ENCODE assay signal across 15 cellular contexts in the genomic region with DNA sequence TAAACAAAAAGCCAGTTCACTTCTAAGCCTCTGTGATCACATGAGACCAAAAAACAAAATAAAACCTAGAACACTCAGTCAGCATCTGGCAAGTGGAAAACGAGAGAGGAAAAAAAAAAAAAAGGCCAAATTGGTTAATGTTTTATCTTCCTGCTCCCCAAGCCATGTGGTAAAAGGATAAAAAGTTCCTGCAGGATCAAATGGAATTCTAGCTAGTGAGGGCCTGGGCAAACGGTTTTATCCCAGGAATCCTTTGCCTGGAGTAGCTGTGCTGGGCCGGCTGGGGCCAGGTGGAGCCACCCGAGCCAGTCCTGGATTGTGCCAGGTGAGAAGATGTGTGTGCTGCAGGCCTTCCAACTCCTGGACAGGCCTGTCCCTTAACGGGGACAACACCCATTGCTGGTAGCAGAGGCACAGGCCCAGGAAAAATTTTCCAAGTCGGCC. TPM values are rescaled to one million over a fixed set of nuclear protein-coding genes. Genes with fewer than 3 reads are reported as not detected.
DNase-seq lines count a peak whose midpoint lies in the region; FAIRE-seq and TF ChIP-seq lines count a peak whose summit lies in the region.
"Had no signal": no experiment of that assay in that cellular context is flagged by ENCODE, and none has a peak within 500 bp of the region (broad histone marks: within the 10 kb centered on the region; RNA-seq: fewer than 3 reads in every experiment).

No MANE protein-coding gene starts in this region.

- H4K5ac ChIP-seq in H1 (ENCODE audit: insufficient read length, low read depth, low read length) (no peak overlapping the region), mesendoderm (ENCODE audit: low read length) (no peak overlapping the region)

- H4K20me1 ChIP-seq in H1 (replicated peaks in 1 of 2; ENCODE audit: control insufficient read depth in 1 of 2, insufficient read depth in 2 of 2, low read length in 2 of 2) = peaks cover 0 to 2% of the 10 kb centered on the region in 2 experiments

- no peak overlapping the region for H2BK20ac ChIP-seq in H1 (ENCODE audit: low read length)

- no peaks in the 10 kb centered on the region for H3K23me2 ChIP-seq in H1 (ENCODE audit: low read depth, low read length)

- H3K4me1 ChIP-seq in H1 (replicated peaks in 1 of 4; ENCODE audit: control insufficient read depth in 3 of 4, insufficient read depth in 4 of 4, low read length in 3 of 4) (peaks cover 0 to 4% (median 2%) of the 10 kb centered on the region in 4 experiments; a peak in 4 of 7 replicates), mesendoderm (ENCODE audit: control insufficient read depth, low read depth, low read length) (peaks cover 5% of the 10 kb centered on the region), tibial artery (peaks cover 0 to 95% (median 47%) of the 10 kb centered on the region in 4 donors)

- no peak for TF ChIP-seq POLR2A in H1 (IDR thresholded peaks at IDR 0.05; ENCODE audit: control extremely low read depth in 1 of 2, low read depth in 2 of 2, low read length in 2 of 2)

- H2BK5ac ChIP-seq in H1 (ENCODE audit: low read depth, low read length) (no peak overlapping the region), mesendoderm (ENCODE audit: low read length) (no peak overlapping the region)

- H3K23ac ChIP-seq in H1 (ENCODE audit: insufficient read length) (no peak overlapping the region), mesendoderm (ENCODE audit: low read length) (no peak overlapping the region)

- no peak overlapping the region for H3K4me3 Mint-ChIP-seq in activated naive CD4-positive, alpha-beta T cell treated with anti-CD3 and anti-CD28 coated beads for 36 hours
- H3K4me3 Mint-ChIP-seq: activated CD8-positive, alpha-beta T cell treated with anti-CD3 and anti-CD28 coated beads, Interleukin-2, amount 10 ng/mL, durations not matched to agents 7 days and 5 days had no signal

- H3K36me3 ChIP-seq in H1 (ENCODE audit: control insufficient read depth in 2 of 4, insufficient read depth in 4 of 4, low read length in 3 of 4) (peaks cover 0 to 11% (median 0%) of the 10 kb centered on the region in 4 experiments; a peak in 3 of 8 replicates), mesendoderm (ENCODE audit: control insufficient read depth, insufficient read depth, low read length) (peaks cover 44% of the 10 kb centered on the region), tibial artery (peaks cover 16 to 43% (median 17%) of the 10 kb centered on the region in 3 donors)

- TF ChIP-seq CTCF in H1 (IDR thresholded peaks at IDR 0.05; ENCODE audit: control extremely low read depth in 1 of 3, insufficient read depth in 1 of 3, low read depth in 1 of 3, low read length in 3 of 3) (no peak), tibial artery (IDR thresholded peaks at IDR 0.05) (no peak)

- CTCF ChIA-PET in H1 (lab: Charles Lee; ENCODE audit: partially characterized antibody) = interaction anchor here (0.7 to 2.5 kb wide), 9 partner anchors 8 to 137 kb away, joined by 3 to 10 read pairs (median 3); partner anchors contain the start of gene SMAD6
- CTCF ChIA-PET in activated naive CD4-positive, alpha-beta T cell treated with anti-CD3 and anti-CD28 coated beads for 36 hours (lab: Charles Lee) = interaction anchor here (0.8 kb wide), 1 partner anchor 30 kb away, joined by 3 read pairs; no protein-coding TSS in a partner anchor

- H3K36me3 Mint-ChIP-seq in activated naive CD4-positive, alpha-beta T cell treated with anti-CD3 and anti-CD28 coated beads for 36 hours (ENCODE audit: low read depth) = no peaks in the 10 kb centered on the region

- H3K4me2 ChIP-seq in H1 (ENCODE audit: insufficient read depth in 1 of 2, low read depth in 2 of 2, low read length in 2 of 2) (no peak overlapping the region), mesendoderm (ENCODE audit: low read length) (no peak overlapping the region)

- no peak overlapping the region for H2BK12ac ChIP-seq in H1 (ENCODE audit: low read depth, low read length)

- H2BK15ac ChIP-seq in H1 (ENCODE audit: low read length) = no peak overlapping the region
- H2BK15ac ChIP-seq in mesendoderm (replicated peaks; ENCODE audit: low read depth) = no peak overlapping the region

- no peak overlapping the region for H2AFZ ChIP-seq in H1 (ENCODE audit: low read length)

- intact Hi-C loops in tibial artery (cut with DNase I; ENCODE audit: low total_unique reads) = no loop called here
- intact Hi-C loops in activated naive CD4-positive, alpha-beta T cell treated with anti-CD3 and anti-CD28 coated beads for 36 hours (cut with micrococcal nuclease) = no loop called here

- no peak for TF ChIP-seq EP300 in H1 (IDR thresholded peaks at IDR 0.05; ENCODE audit: borderline replicate concordance in 1 of 2, low read depth in 2 of 2, low read length in 2 of 2)

- H2AK5ac ChIP-seq in H1 (ENCODE audit: low read depth, low read length) (no peak overlapping the region), mesendoderm (ENCODE audit: low read length) (no peak overlapping the region)

- H3K9me3 ChIP-seq in H1 (ENCODE audit: insufficient read depth in 2 of 2, low read depth in 1 of 2, low read length in 1 of 2) (no peaks in the 10 kb centered on the region), tibial artery (no peaks in the 10 kb centered on the region)
- H3K9me3 ChIP-seq: SJSA1 had no signal

- DNase-seq in DMS53 (lab: John Stamatoyannopoulos, UW) (peak; percentile 28), DMS53 treated with DMSO at 0.1 percent for 48 hours (lab: John Stamatoyannopoulos, UW; ENCODE audit: unreplicated experiment) (no peak), H1 (ENCODE audit: low read depth in 1 of 2, low spot score in 2 of 2) (no peak), mesendoderm (no peak), tibial artery (no peak), substantia nigra (lab: John Stamatoyannopoulos, UW) (no peak), NCI-H748 treated with DMSO at 0.1 percent for 48 hours (lab: John Stamatoyannopoulos, UW) (no peak)
- no peak for DNase-seq in activated naive CD4-positive, alpha-beta T cell treated with anti-CD3 and anti-CD28 coated beads for 36 hours
- DNase-seq: activated CD8-positive, alpha-beta T cell treated with anti-CD3 and anti-CD28 coated beads, Interleukin-2, amount 10 ng/mL, durations not matched to agents 7 days and 5 days; NCI-H2081; stimulated activated CD4-positive, alpha-beta T cell treated with anti-CD3 and anti-CD28 coated beads, Interleukin-2, amount 100 ng/mL, for 24 hours had no signal

- H3K27me3 Mint-ChIP-seq in activated naive CD4-positive, alpha-beta T cell treated with anti-CD3 and anti-CD28 coated beads for 36 hours (ENCODE audit: low read depth) = no peaks in the 10 kb centered on the region

- no peaks in the 10 kb centered on the region for H3K9me3 Mint-ChIP-seq in activated naive CD4-positive, alpha-beta T cell treated with anti-CD3 and anti-CD28 coated beads for 36 hours
- H3K9me3 Mint-ChIP-seq: activated T-helper 2 cell treated with anti-CD3 and anti-CD28 coated beads, Interferon-gamma antibody, Interleukin-2, Interleukin-4, amounts not matched to agents 10 μg/mL and 5 μg/mL and 100 μg/mL, durations not matched to agents 14 hours and 24 hours and 36 hours had no signal

- H3K27ac ChIP-seq in H1 (ENCODE audit: low read depth, low read length) = no peak overlapping the region
- H3K27ac ChIP-seq in mesendoderm (ENCODE audit: low read depth, low read length) = no peak overlapping the region
- H3K27ac ChIP-seq in tibial artery = peak overlapping the region; percentile 66 to 90
- no peak overlapping the region for H3K27ac ChIP-seq in substantia nigra (ENCODE audit: low read depth, low read length, poor library complexity, severe bottlenecking)
- H3K27ac ChIP-seq: 22Rv1, SJSA1 had no signal

- H3K79me2 ChIP-seq in H1 (ENCODE audit: control insufficient read depth in 1 of 2, insufficient read depth in 2 of 2, low read length in 2 of 2) = no peaks in the 10 kb centered on the region
- peaks cover 70% of the 10 kb centered on the region for H3K79me2 ChIP-seq in mesendoderm (ENCODE audit: control insufficient read depth, insufficient read depth, low read length)

- H3K56ac ChIP-seq in H1 (replicated peaks; ENCODE audit: insufficient read length, low read depth, low read length) (no peak overlapping the region), mesendoderm (ENCODE audit: low read length) (peak overlapping the region; percentile 8)

- H3K4ac ChIP-seq in H1 (replicated peaks; ENCODE audit: insufficient read length, low read depth, low read length) (no peak overlapping the region), mesendoderm (ENCODE audit: low read depth, low read length) (no peak overlapping the region)

- no peak overlapping the region for H3K27ac Mint-ChIP-seq in activated naive CD4-positive, alpha-beta T cell treated with anti-CD3 and anti-CD28 coated beads for 36 hours
- H3K27ac Mint-ChIP-seq: activated CD8-positive, alpha-beta T cell treated with anti-CD3 and anti-CD28 coated beads, Interleukin-2, amount 10 ng/mL, durations not matched to agents 7 days and 5 days; activated T-helper 2 cell treated with anti-CD3 and anti-CD28 coated beads, Interferon-gamma antibody, Interleukin-2, Interleukin-4, amounts not matched to agents 10 μg/mL and 5 μg/mL and 100 μg/mL, durations not matched to agents 14 hours and 24 hours and 36 hours had no signal

- POLR2A ChIA-PET in H1 (lab: Charles Lee; ENCODE audit: partially characterized antibody) = no interaction called here

- WGBS in H1 (ENCODE audit: extremely low coverage in 1 of 2, insufficient coverage in 1 of 2, insufficient read length in 1 of 2, insufficient replicate concordance in 2 of 2, low coverage in 1 of 2, low lambda C conversion rate in 2 of 2, missing lambda C conversion rate in 1 of 2), 2 experiments = 78% methylated on average over 6 of the region's 6 CpGs; no CpG with 5 or more reads in 1 of the 2 experiments
- WGBS in mesendoderm (ENCODE audit: extremely low coverage, insufficient coverage, low lambda C conversion rate) = no CpG with 5 or more reads among the region's 6 CpGs

- H3K18ac ChIP-seq in H1 (ENCODE audit: extremely low read depth, low read length) (no peak overlapping the region), mesendoderm (ENCODE audit: low read length) (no peak overlapping the region)

- H3K14ac ChIP-seq in H1 (ENCODE audit: insufficient read length) = no peak overlapping the region

- H4K8ac ChIP-seq in H1 (ENCODE audit: extremely low read depth, insufficient read depth, low read length) = peak overlapping the region; percentile 42; the same call in 1 of the 2 replicates
- no peak overlapping the region for H4K8ac ChIP-seq in mesendoderm (ENCODE audit: low read depth, low read length)

- H4K91ac ChIP-seq in H1 (replicated peaks; ENCODE audit: insufficient read length, low read length) = no peak overlapping the region

- H3K27me3 ChIP-seq in H1 (replicated peaks in 1 of 4; ENCODE audit: control insufficient read depth in 3 of 4, extremely low read depth in 1 of 4, insufficient read depth in 3 of 4, low read length in 3 of 4) (no peaks in the 10 kb centered on the region), mesendoderm (ENCODE audit: insufficient read depth, low read length, poor library complexity) (no peaks in the 10 kb centered on the region), tibial artery (no peaks in the 10 kb centered on the region)
- H3K27me3 ChIP-seq: SJSA1 had no signal

- H2BK120ac ChIP-seq in H1 (replicated peaks; ENCODE audit: low read depth, low read length) = no peak overlapping the region
- H2BK120ac ChIP-seq in mesendoderm (ENCODE audit: low read depth, low read length) = no peak overlapping the region

- H3K4me3 ChIP-seq in H1 (ENCODE audit: extremely low read depth in 1 of 4, insufficient read depth in 2 of 4, low read depth in 3 of 4, low read length in 4 of 4) (no peak overlapping the region), mesendoderm (ENCODE audit: low read length) (no peak overlapping the region), tibial artery (no peak overlapping the region)
- H3K4me3 ChIP-seq: SJSA1 had no signal

- peaks cover 7% of the 10 kb centered on the region for H3K4me1 Mint-ChIP-seq in activated naive CD4-positive, alpha-beta T cell treated with anti-CD3 and anti-CD28 coated beads for 36 hours (ENCODE audit: low read depth)

- TF ChIP-seq RAD21 in H1 (IDR thresholded peaks at IDR 0.05 in 1 of 2, conservative IDR thresholded peaks at IDR 0.05 in 1 of 2; ENCODE audit: low read depth in 2 of 2, low read length in 2 of 2) = no peak

- no peaks in the 10 kb centered on the region; the same call in 1 of the 2 replicates for H3K79me1 ChIP-seq in H1 (ENCODE audit: low read depth, low read length)
- peaks cover 58% of the 10 kb centered on the region for H3K79me1 ChIP-seq in mesendoderm (ENCODE audit: low read length)

- no peak overlapping the region for H3K9ac ChIP-seq in H1 (replicated peaks in 1 of 4; ENCODE audit: extremely low read depth in 1 of 4, low read depth in 3 of 4, low read length in 3 of 4)
- H3K9ac ChIP-seq in mesendoderm (ENCODE audit: low read length) = no peak overlapping the region

- no peak for FAIRE-seq in H1 (lab: Jason Lieb, UNC)

RNA-seq across cellular contexts. Expression of gene SMAD6, which starts 13.2 kb away (rescaled TPM):
- 7.0 and 7.6 TPM in 2 replicates for total RNA-seq in H1 (2021; fragmentation: NEBNext Ultra II Directional; extraction: Animal tissue kit (Norgen Biotek cat#: 25700))
- polyA plus RNA-seq in H1 (2011; rRNA removed) = 1.8 and 3.4 TPM in 2 replicates
- 2.6 TPM for polyA plus RNA-seq in H1 (2011; cell fraction: cytosol; rRNA removed)
- 11.4 TPM for polyA plus RNA-seq in H1 (2011; cell fraction: nucleus; rRNA removed)
- polyA plus RNA-seq in H1 (2012, experiment 1 of 2) = 2.9 to 3.9 TPM (median 3.1 TPM) in 4 replicates
- polyA plus RNA-seq in H1 (2012, experiment 2 of 2) = 2.1 TPM
- polyA plus RNA-seq in H1 (2013, experiment 1 of 2) = 1.9 TPM
- 2.1 TPM for polyA plus RNA-seq in H1 (2013, experiment 2 of 2)
- polyA minus RNA-seq in H1 (2011; rRNA and poly(A)+ RNA removed) = 3.9 and 6.1 TPM in 2 replicates
- 6.3 TPM for polyA minus RNA-seq in H1 (2011; cell fraction: cytosol; rRNA and poly(A)+ RNA removed)
- 12.2 TPM for polyA minus RNA-seq in H1 (2011; cell fraction: nucleus; rRNA and poly(A)+ RNA removed)
- 7.8 TPM for polyA plus RNA-seq in mesendoderm (2013, experiment 1 of 2)
- polyA plus RNA-seq in mesendoderm (2013, experiment 2 of 2) = 7.4 TPM
- total RNA-seq in activated naive CD4-positive, alpha-beta T cell treated with anti-CD3 and anti-CD28 coated beads for 36 hours = under 1 TPM in 1 of 2 experiments, not detected in 1; 0.05 TPM
- total RNA-seq: MCF 10A had no signal

Comparison
In these comparisons a context has a peak if more than half of its experiments do, and no peak if none do; other contexts are left out.
1. H3K27ac ChIP-seq: peak in tibial artery (2 of 2); none in H1 (single experiment), mesendoderm (single experiment) and substantia nigra (single experiment).